ENCODE assay signal across 1 cellular context in the genomic region with DNA sequence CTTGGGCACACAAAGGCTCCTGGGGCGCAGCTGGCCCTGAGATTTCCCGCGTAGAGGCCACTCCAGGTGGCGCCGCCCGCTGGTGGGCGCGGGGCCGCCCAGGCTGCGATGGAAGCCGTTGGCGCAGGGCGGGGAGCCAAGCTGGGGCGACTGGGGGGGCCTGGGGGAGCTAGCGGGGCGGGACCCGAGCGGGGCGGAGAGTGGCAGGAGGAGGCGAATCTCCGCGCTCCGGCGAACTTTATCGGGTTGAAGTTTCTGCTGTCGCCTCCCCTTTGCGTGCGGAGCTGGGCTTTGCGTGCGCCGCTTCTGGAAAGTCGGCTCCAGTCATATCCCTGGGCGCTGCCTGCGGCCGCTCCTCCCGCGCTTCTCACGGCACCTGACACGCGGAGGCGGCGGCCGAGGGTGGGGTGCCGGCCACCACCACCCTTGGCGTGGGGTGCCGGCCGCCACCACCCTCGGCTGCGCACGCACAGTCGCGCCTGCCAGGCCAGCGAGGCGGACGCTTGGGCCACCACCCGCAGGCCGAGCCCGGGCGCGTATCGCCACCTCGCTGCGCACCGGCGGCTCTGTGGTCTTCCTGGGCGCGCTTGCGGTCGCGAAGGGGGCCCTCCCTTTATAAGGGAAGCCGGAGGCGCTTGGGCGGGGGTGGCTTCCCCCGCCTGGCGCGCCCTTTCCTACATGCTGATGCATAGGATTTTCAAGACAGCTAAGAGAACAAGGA.
TF ChIP-seq lines count a peak whose summit lies in the region.

No MANE protein-coding gene starts in this region.

TF ChIP-seq in HEK293, 187 proteins besides CTCF, POLR2A, EP300 and RAD21 (continued from another document):
- TF ChIP-seq, protein P1, sequence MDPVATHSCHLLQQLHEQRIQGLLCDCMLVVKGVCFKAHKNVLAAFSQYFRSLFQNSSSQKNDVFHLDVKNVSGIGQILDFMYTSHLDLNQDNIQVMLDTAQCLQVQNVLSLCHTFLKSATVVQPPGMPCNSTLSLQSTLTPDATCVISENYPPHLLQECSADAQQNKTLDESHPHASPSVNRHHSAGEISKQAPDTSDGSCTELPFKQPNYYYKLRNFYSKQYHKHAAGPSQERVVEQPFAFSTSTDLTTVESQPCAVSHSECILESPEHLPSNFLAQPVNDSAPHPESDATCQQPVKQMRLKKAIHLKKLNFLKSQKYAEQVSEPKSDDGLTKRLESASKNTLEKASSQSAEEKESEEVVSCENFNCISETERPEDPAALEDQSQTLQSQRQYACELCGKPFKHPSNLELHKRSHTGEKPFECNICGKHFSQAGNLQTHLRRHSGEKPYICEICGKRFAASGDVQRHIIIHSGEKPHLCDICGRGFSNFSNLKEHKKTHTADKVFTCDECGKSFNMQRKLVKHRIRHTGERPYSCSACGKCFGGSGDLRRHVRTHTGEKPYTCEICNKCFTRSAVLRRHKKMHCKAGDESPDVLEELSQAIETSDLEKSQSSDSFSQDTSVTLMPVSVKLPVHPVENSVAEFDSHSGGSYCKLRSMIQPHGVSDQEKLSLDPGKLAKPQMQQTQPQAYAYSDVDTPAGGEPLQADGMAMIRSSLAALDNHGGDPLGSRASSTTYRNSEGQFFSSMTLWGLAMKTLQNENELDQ (tag by site-specific recombination; IDR thresholded peaks at IDR 0.05; ENCODE audit: low read depth): no peak
- TF ChIP-seq ZNF16 (tag by site-specific recombination; IDR thresholded peaks at IDR 0.05; ENCODE audit: low read depth) (no peak), ZNF132 (tag by site-specific recombination; IDR thresholded peaks at IDR 0.05; ENCODE audit: borderline replicate concordance) (no peak), ZNF239 (tag by site-specific recombination; IDR thresholded peaks at IDR 0.05) (no peak), ZSCAN16 (tag by site-specific recombination; IDR thresholded peaks at IDR 0.05) (no peak), ZNF610 (tag by site-specific recombination; IDR thresholded peaks at IDR 0.05; ENCODE audit: borderline replicate concordance) (no peak), GLIS2 (tag by site-specific recombination; IDR thresholded peaks at IDR 0.05) (peak; percentile 72), ZNF626 (tag by site-specific recombination; IDR thresholded peaks at IDR 0.05) (no peak), YY1 (tag by site-specific recombination; IDR thresholded peaks at IDR 0.05) (no peak), ZNF266 (tag by site-specific recombination; IDR thresholded peaks at IDR 0.05; ENCODE audit: low read depth) (no peak), ZFP69B (tag by site-specific recombination; IDR thresholded peaks at IDR 0.05) (no peak), ZNF776 (tag by site-specific recombination; IDR thresholded peaks at IDR 0.05; ENCODE audit: borderline replicate concordance) (no peak), ZNF701 (tag by site-specific recombination; IDR thresholded peaks at IDR 0.05) (no peak), SP3 (tag by site-specific recombination; IDR thresholded peaks at IDR 0.05) (peak; percentile 46; the same call in 1 of the 2 replicates), ZNF2 (tag by site-specific recombination; IDR thresholded peaks at IDR 0.05) (no peak), SP2 (tag by site-specific recombination; IDR thresholded peaks at IDR 0.05) (peak; percentile 49), ZFHX2 (tag by site-specific recombination; conservative IDR thresholded peaks at IDR 0.05) (peak; percentile 94), KLF10 (tag by site-specific recombination; IDR thresholded peaks at IDR 0.05) (peak; percentile 14; the same call in 1 of the 2 replicates), ZSCAN23 (tag by site-specific recombination; IDR thresholded peaks at IDR 0.05) (no peak), ZNF561 (tag by site-specific recombination; IDR thresholded peaks at IDR 0.05; ENCODE audit: borderline replicate concordance) (peak; percentile 34; the same call in 1 of the 2 replicates), ZNF555 (tag by site-specific recombination; conservative IDR thresholded peaks at IDR 0.05) (no peak), GLIS1 (tag by site-specific recombination; IDR thresholded peaks at IDR 0.05) (peak; percentile 75), ZNF324 (tag by site-specific recombination; IDR thresholded peaks at IDR 0.05) (no peak), ZXDB (tag by site-specific recombination; IDR thresholded peaks at IDR 0.05) (peak; percentile 84)
- TF ChIP-seq, protein P2, sequence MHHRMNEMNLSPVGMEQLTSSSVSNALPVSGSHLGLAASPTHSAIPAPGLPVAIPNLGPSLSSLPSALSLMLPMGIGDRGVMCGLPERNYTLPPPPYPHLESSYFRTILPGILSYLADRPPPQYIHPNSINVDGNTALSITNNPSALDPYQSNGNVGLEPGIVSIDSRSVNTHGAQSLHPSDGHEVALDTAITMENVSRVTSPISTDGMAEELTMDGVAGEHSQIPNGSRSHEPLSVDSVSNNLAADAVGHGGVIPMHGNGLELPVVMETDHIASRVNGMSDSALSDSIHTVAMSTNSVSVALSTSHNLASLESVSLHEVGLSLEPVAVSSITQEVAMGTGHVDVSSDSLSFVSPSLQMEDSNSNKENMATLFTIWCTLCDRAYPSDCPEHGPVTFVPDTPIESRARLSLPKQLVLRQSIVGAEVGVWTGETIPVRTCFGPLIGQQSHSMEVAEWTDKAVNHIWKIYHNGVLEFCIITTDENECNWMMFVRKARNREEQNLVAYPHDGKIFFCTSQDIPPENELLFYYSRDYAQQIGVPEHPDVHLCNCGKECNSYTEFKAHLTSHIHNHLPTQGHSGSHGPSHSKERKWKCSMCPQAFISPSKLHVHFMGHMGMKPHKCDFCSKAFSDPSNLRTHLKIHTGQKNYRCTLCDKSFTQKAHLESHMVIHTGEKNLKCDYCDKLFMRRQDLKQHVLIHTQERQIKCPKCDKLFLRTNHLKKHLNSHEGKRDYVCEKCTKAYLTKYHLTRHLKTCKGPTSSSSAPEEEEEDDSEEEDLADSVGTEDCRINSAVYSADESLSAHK (tag by site-specific recombination; IDR thresholded peaks at IDR 0.05): 0 out of 2 replicates have a peak, but pooled peaks have one; percentile 43
- TF ChIP-seq, protein P3, sequence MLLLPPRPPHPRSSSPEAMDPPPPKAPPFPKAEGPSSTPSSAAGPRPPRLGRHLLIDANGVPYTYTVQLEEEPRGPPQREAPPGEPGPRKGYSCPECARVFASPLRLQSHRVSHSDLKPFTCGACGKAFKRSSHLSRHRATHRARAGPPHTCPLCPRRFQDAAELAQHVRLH (tag by site-specific recombination; IDR thresholded peaks at IDR 0.05): no peak
- TF ChIP-seq, protein P4, sequence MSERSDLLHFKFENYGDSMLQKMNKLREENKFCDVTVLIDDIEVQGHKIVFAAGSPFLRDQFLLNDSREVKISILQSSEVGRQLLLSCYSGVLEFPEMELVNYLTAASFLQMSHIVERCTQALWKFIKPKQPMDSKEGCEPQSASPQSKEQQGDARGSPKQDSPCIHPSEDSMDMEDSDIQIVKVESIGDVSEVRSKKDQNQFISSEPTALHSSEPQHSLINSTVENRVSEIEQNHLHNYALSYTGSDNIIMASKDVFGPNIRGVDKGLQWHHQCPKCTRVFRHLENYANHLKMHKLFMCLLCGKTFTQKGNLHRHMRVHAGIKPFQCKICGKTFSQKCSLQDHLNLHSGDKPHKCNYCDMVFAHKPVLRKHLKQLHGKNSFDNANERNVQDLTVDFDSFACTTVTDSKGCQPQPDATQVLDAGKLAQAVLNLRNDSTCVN (tag by site-specific recombination; optimal IDR thresholded peaks at IDR 0.05): peak; percentile 59
- TF ChIP-seq, protein P5, sequence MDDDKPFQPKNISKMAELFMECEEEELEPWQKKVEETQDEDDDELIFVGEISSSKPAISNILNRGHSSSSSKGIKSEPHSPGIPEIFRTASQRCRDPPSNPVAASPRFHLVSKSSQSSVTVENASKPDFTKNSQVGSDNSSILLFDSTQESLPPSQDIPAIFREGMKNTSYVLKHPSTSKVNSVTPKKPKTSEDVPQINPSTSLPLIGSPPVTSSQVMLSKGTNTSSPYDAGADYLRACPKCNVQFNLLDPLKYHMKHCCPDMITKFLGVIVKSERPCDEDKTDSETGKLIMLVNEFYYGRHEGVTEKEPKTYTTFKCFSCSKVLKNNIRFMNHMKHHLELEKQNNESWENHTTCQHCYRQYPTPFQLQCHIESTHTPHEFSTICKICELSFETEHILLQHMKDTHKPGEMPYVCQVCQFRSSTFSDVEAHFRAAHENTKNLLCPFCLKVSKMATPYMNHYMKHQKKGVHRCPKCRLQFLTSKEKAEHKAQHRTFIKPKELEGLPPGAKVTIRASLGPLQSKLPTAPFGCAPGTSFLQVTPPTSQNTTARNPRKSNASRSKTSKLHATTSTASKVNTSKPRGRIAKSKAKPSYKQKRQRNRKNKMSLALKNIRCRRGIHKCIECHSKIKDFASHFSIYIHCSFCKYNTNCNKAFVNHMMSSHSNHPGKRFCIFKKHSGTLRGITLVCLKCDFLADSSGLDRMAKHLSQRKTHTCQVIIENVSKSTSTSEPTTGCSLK (tag by site-specific recombination; IDR thresholded peaks at IDR 0.05): no peak
- TF ChIP-seq, protein P6, sequence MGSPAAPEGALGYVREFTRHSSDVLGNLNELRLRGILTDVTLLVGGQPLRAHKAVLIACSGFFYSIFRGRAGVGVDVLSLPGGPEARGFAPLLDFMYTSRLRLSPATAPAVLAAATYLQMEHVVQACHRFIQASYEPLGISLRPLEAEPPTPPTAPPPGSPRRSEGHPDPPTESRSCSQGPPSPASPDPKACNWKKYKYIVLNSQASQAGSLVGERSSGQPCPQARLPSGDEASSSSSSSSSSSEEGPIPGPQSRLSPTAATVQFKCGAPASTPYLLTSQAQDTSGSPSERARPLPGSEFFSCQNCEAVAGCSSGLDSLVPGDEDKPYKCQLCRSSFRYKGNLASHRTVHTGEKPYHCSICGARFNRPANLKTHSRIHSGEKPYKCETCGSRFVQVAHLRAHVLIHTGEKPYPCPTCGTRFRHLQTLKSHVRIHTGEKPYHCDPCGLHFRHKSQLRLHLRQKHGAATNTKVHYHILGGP (tag by site-specific recombination; IDR thresholded peaks at IDR 0.05): no peak
- TF ChIP-seq, protein P7, sequence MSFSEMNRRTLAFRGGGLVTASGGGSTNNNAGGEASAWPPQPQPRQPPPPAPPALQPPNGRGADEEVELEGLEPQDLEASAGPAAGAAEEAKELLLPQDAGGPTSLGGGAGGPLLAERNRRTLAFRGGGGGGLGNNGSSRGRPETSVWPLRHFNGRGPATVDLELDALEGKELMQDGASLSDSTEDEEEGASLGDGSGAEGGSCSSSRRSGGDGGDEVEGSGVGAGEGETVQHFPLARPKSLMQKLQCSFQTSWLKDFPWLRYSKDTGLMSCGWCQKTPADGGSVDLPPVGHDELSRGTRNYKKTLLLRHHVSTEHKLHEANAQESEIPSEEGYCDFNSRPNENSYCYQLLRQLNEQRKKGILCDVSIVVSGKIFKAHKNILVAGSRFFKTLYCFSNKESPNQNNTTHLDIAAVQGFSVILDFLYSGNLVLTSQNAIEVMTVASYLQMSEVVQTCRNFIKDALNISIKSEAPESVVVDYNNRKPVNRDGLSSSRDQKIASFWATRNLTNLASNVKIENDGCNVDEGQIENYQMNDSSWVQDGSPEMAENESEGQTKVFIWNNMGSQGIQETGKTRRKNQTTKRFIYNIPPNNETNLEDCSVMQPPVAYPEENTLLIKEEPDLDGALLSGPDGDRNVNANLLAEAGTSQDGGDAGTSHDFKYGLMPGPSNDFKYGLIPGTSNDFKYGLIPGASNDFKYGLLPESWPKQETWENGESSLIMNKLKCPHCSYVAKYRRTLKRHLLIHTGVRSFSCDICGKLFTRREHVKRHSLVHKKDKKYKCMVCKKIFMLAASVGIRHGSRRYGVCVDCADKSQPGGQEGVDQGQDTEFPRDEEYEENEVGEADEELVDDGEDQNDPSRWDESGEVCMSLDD (tag by site-specific recombination; IDR thresholded peaks at IDR 0.05): peak; percentile 75
- TF ChIP-seq, protein P8, sequence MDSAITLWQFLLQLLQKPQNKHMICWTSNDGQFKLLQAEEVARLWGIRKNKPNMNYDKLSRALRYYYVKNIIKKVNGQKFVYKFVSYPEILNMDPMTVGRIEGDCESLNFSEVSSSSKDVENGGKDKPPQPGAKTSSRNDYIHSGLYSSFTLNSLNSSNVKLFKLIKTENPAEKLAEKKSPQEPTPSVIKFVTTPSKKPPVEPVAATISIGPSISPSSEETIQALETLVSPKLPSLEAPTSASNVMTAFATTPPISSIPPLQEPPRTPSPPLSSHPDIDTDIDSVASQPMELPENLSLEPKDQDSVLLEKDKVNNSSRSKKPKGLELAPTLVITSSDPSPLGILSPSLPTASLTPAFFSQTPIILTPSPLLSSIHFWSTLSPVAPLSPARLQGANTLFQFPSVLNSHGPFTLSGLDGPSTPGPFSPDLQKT (IDR thresholded peaks at IDR 0.05; ENCODE audit: borderline replicate concordance, low read depth, low read length): no peak
